In the genomic region with DNA sequence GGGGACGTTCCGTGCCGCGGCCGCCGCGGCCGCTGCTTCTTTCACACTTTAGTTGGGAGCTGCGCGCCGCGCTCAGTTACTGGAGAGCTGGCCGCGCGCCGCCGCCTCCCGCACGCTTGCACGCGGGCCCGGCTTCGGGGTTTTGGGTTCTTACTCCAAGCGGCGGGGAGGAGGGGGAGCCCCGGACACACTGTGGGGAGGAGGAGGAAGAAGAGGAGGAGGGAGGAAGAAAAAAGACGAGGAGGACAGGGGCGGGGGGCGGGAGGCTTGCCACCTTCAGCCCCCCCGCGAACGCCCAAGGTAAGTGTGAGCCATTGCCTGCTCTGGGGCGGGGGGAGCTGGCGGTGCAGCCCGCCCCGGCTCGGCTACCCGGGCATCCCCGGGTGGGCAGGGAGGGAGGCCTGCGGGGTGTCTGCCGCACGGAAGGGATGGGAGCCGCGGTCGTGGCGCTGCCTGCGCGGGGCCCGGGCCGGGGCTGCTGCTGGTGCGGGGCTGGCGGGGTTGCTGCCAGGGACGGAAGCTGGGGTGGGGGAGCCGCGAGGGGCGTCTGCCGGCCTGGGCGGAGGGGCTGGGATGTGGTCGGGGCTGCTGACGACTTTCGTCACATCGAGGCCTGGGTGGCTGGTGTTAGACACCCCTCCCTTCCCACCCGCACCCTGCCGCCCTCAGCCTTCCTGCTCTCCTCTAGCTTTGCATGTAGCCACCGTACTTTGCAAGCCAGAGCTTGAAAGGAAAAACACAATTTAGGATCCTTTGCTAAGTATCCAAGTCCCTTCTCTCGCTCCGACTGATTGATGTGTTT, we compare ENCODE assay signal across 8 cellular contexts. TPM values are rescaled to one million over a fixed set of nuclear protein-coding genes. Genes with fewer than 3 reads are reported as not detected.
DNase-seq lines count a peak whose midpoint lies in the region; ATAC-seq, FAIRE-seq and TF ChIP-seq lines count a peak whose summit lies in the region.

No MANE protein-coding gene starts in this region.

- DNase-seq in CD8-positive, alpha-beta T cell: peak; percentile 33 to 75 (median 55)
- peak; percentile 21 for DNase-seq in H54 (ENCODE audit: insufficient read length, low spot score)
- no peak for DNase-seq in OCI-LY7 (ENCODE audit: low spot score)
- DNase-seq in adipocyte (ENCODE audit: low read depth): peak; percentile 59
- DNase-seq in right atrium auricular region (ENCODE audit: low spot score): no peak
- DNase-seq in sciatic nerve (ENCODE audit: low spot score): peak; percentile 75
- DNase-seq in HPDE6-E6E7 (ENCODE audit: extremely low spot score): no peak
- no peak for DNase-seq in DMS153 (lab: John Stamatoyannopoulos, UW)

- H2AFZ ChIP-seq in OCI-LY7 (ENCODE audit: low read length): no peak overlapping the region

- H3K9ac ChIP-seq in adipocyte (ENCODE audit: low read length): peak overlapping the region; percentile 87

- H3K27ac Mint-ChIP-seq in CD8-positive, alpha-beta T cell: peak overlapping the region; percentile 83

- FAIRE-seq in H54 (lab: Jason Lieb, UNC): no peak

- H3K4me3 Mint-ChIP-seq in CD8-positive, alpha-beta T cell: peak overlapping the region; percentile 84

- H4K20me1 ChIP-seq in OCI-LY7 (ENCODE audit: insufficient read depth, low read length): no peaks in the 10 kb centered on the region

- peak overlapping the region; percentile 59 for H3K4me3 ChIP-seq in CD8-positive, alpha-beta T cell (ENCODE audit: low read depth, low read length)
- H3K4me3 ChIP-seq in OCI-LY7 (ENCODE audit: low read depth, low read length, poor library complexity, severe bottlenecking) (no peak overlapping the region), adipocyte (ENCODE audit: low read length) (peak overlapping the region; percentile 89), right atrium auricular region (peak overlapping the region; percentile 96 to 97)

- intact Hi-C loops in CD8-positive, alpha-beta T cell (cut with DNase I, micrococcal nuclease): loop anchor here (5.0 to 10.0 kb wide), 4 partner anchors 368 to 770 kb away; a partner anchor contains a TSS
- intact Hi-C loops in OCI-LY7 (cut with micrococcal nuclease; ENCODE audit: unreplicated experiment): no loop called here
- intact Hi-C loops in sciatic nerve (cut with DNase I): no loop called here

- no TSS peak for BruUV-seq in OCI-LY7 (replicated peaks; lab: Mats Ljungman, UMichigan)

- no peak for TF ChIP-seq CTCF in CD8-positive, alpha-beta T cell (IDR thresholded peaks at IDR 0.05)
- TF ChIP-seq CTCF in OCI-LY7 (conservative IDR thresholded peaks at IDR 0.05; ENCODE audit: low read length) (no peak), right atrium auricular region (IDR thresholded peaks at IDR 0.05) (no peak)

- peak overlapping the region; percentile 63 for H3K27ac ChIP-seq in CD8-positive, alpha-beta T cell (ENCODE audit: low read depth, low read length)
- H3K27ac ChIP-seq in OCI-LY7 (ENCODE audit: low read depth, low read length, poor library complexity, severe bottlenecking) (no peak overlapping the region), right atrium auricular region (peak overlapping the region; percentile 94 to 96)

- no peaks in the 10 kb centered on the region for H3K36me3 ChIP-seq in CD8-positive, alpha-beta T cell (ENCODE audit: insufficient read depth, low read length)
- H3K36me3 ChIP-seq in OCI-LY7 (ENCODE audit: insufficient read depth, low read length): no peaks in the 10 kb centered on the region
- H3K36me3 ChIP-seq in adipocyte (ENCODE audit: control insufficient read depth, insufficient read depth, low read length, severe bottlenecking): no peaks in the 10 kb centered on the region
- no peaks in the 10 kb centered on the region for H3K36me3 ChIP-seq in right atrium auricular region

- peaks cover 35% of the 10 kb centered on the region for H3K27me3 Mint-ChIP-seq in CD8-positive, alpha-beta T cell (ENCODE audit: low read depth)

- peak; percentile 55 for ATAC-seq in CD8-positive, alpha-beta T cell
- ATAC-seq in sciatic nerve: peak; percentile 15

- H3K9me3 Mint-ChIP-seq in CD8-positive, alpha-beta T cell: no peaks in the 10 kb centered on the region

- H3K9me2 ChIP-seq in OCI-LY7 (ENCODE audit: insufficient read depth, low read length): no peaks in the 10 kb centered on the region

- peaks cover 7% of the 10 kb centered on the region for H3K27me3 ChIP-seq in CD8-positive, alpha-beta T cell (ENCODE audit: insufficient read depth, low read length)
- H3K27me3 ChIP-seq in adipocyte (replicated peaks; ENCODE audit: control insufficient read depth, insufficient read depth, low read length): no peaks in the 10 kb centered on the region
- no peaks in the 10 kb centered on the region for H3K27me3 ChIP-seq in right atrium auricular region

- POLR2A ChIA-PET in CD8-positive, alpha-beta T cell (lab: Charles Lee): interaction anchor here (0.6 to 1.1 kb wide), 2 partner anchors 8 to 1343 kb away, joined by 3 read pairs; no protein-coding TSS in a partner anchor
- POLR2A ChIA-PET in OCI-LY7 (lab: Charles Lee): interaction anchor here (0.7 kb wide), 1 partner anchor 1407 kb away, joined by 4 read pairs; no protein-coding TSS in a partner anchor

- TF ChIP-seq POLR2A in H54 (IDR thresholded peaks at IDR 0.05; ENCODE audit: low read depth, low read length): no peak

- peaks cover 18% of the 10 kb centered on the region for H3K4me1 Mint-ChIP-seq in CD8-positive, alpha-beta T cell (ENCODE audit: low read depth)

- no peaks in the 10 kb centered on the region for H3K36me3 Mint-ChIP-seq in CD8-positive, alpha-beta T cell

- H3K4me1 ChIP-seq in CD8-positive, alpha-beta T cell (ENCODE audit: insufficient read depth, low read length): peaks cover 10% of the 10 kb centered on the region
- no peaks in the 10 kb centered on the region for H3K4me1 ChIP-seq in OCI-LY7 (ENCODE audit: insufficient read depth, low read length, poor library complexity, severe bottlenecking)
- peaks cover 27% of the 10 kb centered on the region for H3K4me1 ChIP-seq in adipocyte (ENCODE audit: control insufficient read depth, insufficient read depth, low read length)
- peaks cover 0 to 31% of the 10 kb centered on the region in 2 donors for H3K4me1 ChIP-seq in right atrium auricular region

- CTCF ChIA-PET in CD8-positive, alpha-beta T cell (lab: Charles Lee): no interaction called here
- CTCF ChIA-PET in OCI-LY7 (lab: Charles Lee; ENCODE audit: unreplicated experiment): no interaction called here

- H3K9me3 ChIP-seq in CD8-positive, alpha-beta T cell (ENCODE audit: low read length): no peaks in the 10 kb centered on the region
- H3K9me3 ChIP-seq in OCI-LY7 (ENCODE audit: low read length): no peaks in the 10 kb centered on the region
- no peaks in the 10 kb centered on the region for H3K9me3 ChIP-seq in adipocyte (ENCODE audit: control insufficient read depth, low read length)
- H3K9me3 ChIP-seq in right atrium auricular region: no peaks in the 10 kb centered on the region

- no peaks in the 10 kb centered on the region for H3K79me2 ChIP-seq in OCI-LY7 (ENCODE audit: insufficient read depth, low read depth, low read length)

- peak overlapping the region; percentile 29; the same call in 1 of the 2 replicates for H3K4me2 ChIP-seq in OCI-LY7 (ENCODE audit: low read length)

RNA-seq across cellular contexts. Expression of a gene that starts 0.4 kb away (rescaled TPM):
- total RNA-seq in CD8-positive, alpha-beta T cell: 1 to 10 TPM; 2.3 to 3.5 TPM
- total RNA-seq in OCI-LY7 (2014; rRNA removed; shearing (Covaris generic)): not detected in 2 replicates
- total RNA-seq in OCI-LY7 (2022) (not detected in 2 replicates), right atrium auricular region (10 to 100 TPM; 49.4 to 78.5 TPM), sciatic nerve (81.0 TPM)

Comparison
In these comparisons a context has a peak if more than half of its experiments do, and no peak if none do; other contexts are left out.
1. DNase-seq: peak in CD8-positive, alpha-beta T cell (7 of 7), H54 (single experiment), adipocyte (single experiment) and sciatic nerve (single experiment); none in OCI-LY7 (single experiment), right atrium auricular region (single experiment), HPDE6-E6E7 (single experiment) and DMS153 (single experiment).
2. RNA of a gene that starts 0.4 kb away (total RNA-seq): 81.0 TPM in sciatic nerve (single experiment) and 49.4 to 78.5 TPM in right atrium auricular region; 2.3 to 3.5 TPM in CD8-positive, alpha-beta T cell and not detected in OCI-LY7; every median in the first group is over 10 times any median in the second.
3. intact Hi-C loops: an anchor here in CD8-positive, alpha-beta T cell (5.0 to 10.0 kb wide); none called in OCI-LY7 and sciatic nerve.